Comparison of ENCODE assay signal across 31 cellular contexts in genomic region chr4:85657143-85657542, GRCh38.
DNase-seq lines count a peak whose midpoint lies in the region; ATAC-seq, FAIRE-seq and TF ChIP-seq lines count a peak whose summit lies in the region.
"Had no signal": no experiment of that assay in that cellular context is flagged by ENCODE, and none has a peak within 500 bp of the region (broad histone marks: within the 10 kb centered on the region; RNA-seq: fewer than 3 reads in every experiment).

No MANE protein-coding gene starts in this region.

- H3K36me3 ChIP-seq in pancreas: no peaks in the 10 kb centered on the region
- H3K36me3 ChIP-seq in BE2C: no peaks in the 10 kb centered on the region
- H3K36me3 ChIP-seq: ascending aorta; BLaER1 treated with 17β-estradiol and CSF1 and Interleukin-3, amounts not matched to agents 10 nM and 100 nM; upper lobe of right lung had no signal

- H3K36me3 Mint-ChIP-seq in dendritic cell treated with granulocyte-macrophage colony-stimulating factor and Interleukin-4, amounts not matched to agents 40 ng/mL and 50 ng/mL, for 4 days (ENCODE audit: low read depth): no peaks in the 10 kb centered on the region
- H3K36me3 Mint-ChIP-seq in T-helper 17 cell (ENCODE audit: low read depth): no peaks in the 10 kb centered on the region
- no peaks in the 10 kb centered on the region for H3K36me3 Mint-ChIP-seq in activated naive CD4-positive, alpha-beta T cell treated with anti-CD3 and anti-CD28 coated beads for 36 hours (ENCODE audit: low read depth)
- H3K36me3 Mint-ChIP-seq: activated naive CD8-positive, alpha-beta T cell treated with anti-CD3 and anti-CD28 coated beads, Interleukin-2, amount 10 ng/mL, durations not matched to agents 7 days and 5 days; naive thymus-derived CD4-positive, alpha-beta T cell had no signal

- ATAC-seq in pancreas (no peak), T-helper 17 cell (no peak)
- ATAC-seq: GM23338; naive thymus-derived CD4-positive, alpha-beta T cell; upper lobe of right lung had no signal

- H3K27me3 Mint-ChIP-seq in dendritic cell treated with granulocyte-macrophage colony-stimulating factor and Interleukin-4, amounts not matched to agents 40 ng/mL and 50 ng/mL, for 4 days: no peaks in the 10 kb centered on the region
- no peaks in the 10 kb centered on the region for H3K27me3 Mint-ChIP-seq in T-helper 17 cell
- no peaks in the 10 kb centered on the region for H3K27me3 Mint-ChIP-seq in activated naive CD4-positive, alpha-beta T cell treated with anti-CD3 and anti-CD28 coated beads for 36 hours (ENCODE audit: low read depth)
- H3K27me3 Mint-ChIP-seq: activated naive CD8-positive, alpha-beta T cell treated with anti-CD3 and anti-CD28 coated beads, Interleukin-2, amount 10 ng/mL, durations not matched to agents 7 days and 5 days; naive thymus-derived CD4-positive, alpha-beta T cell had no signal

- DNase-seq in CD1c-positive myeloid dendritic cell (ENCODE audit: extremely low spot score) (peak; percentile 61), NOMO-1 treated with dmso at 0.1 percent for 144 hours (lab: John Stamatoyannopoulos, UW; ENCODE audit: unreplicated experiment) (peak; percentile 10), pancreas (no peak), H54 (ENCODE audit: insufficient read length, low spot score) (no peak), T-helper 17 cell (no peak), BE2C (no peak)
- no peak for DNase-seq in activated naive CD4-positive, alpha-beta T cell treated with anti-CD3 and anti-CD28 coated beads for 36 hours
- DNase-seq: ACHN; activated CD4-positive, alpha-beta T cell treated with anti-CD3 and anti-CD28 coated beads for 4 hours; activated effector memory CD4-positive, alpha-beta T cell treated with Interleukin-2 at 50 U/mL for 16 hours; activated naive CD8-positive, alpha-beta T cell treated with anti-CD3 and anti-CD28 coated beads, Interleukin-2, amount 10 ng/mL, durations not matched to agents 7 days and 5 days; activated T-cell treated with anti-CD3 and anti-CD28 coated beads for 4 hours; caudate nucleus; cortex of kidney; DMS79; foreskin fibroblast; naive thymus-derived CD4-positive, alpha-beta T cell; NCI-H1105 treated with DMSO at 0.1 percent for 48 hours; NCI-H1930; NCI-H524 treated with DMSO at 0.1 percent for 48 hours; NK-92 treated with Interleukin-12 subunit alpha and Interleukin-12 subunit beta, amount 100 ng/mL, for 24 hours; RPMI8226; SK-N-SH; stimulated activated CD4-positive, alpha-beta T cell treated with anti-CD3 and anti-CD28 coated beads, Interleukin-2, amount 100 ng/mL, for 24 hours; upper lobe of right lung had no signal

- CTCF ChIA-PET in activated naive CD4-positive, alpha-beta T cell treated with anti-CD3 and anti-CD28 coated beads for 36 hours (lab: Charles Lee): no interaction called here

- no peaks in the 10 kb centered on the region for H3K27me3 ChIP-seq in pancreas
- no peaks in the 10 kb centered on the region for H3K27me3 ChIP-seq in BE2C
- H3K27me3 ChIP-seq: ascending aorta; BLaER1 treated with 17β-estradiol and CSF1 and Interleukin-3, amounts not matched to agents 10 nM and 100 nM; upper lobe of right lung had no signal

- no peak for TF ChIP-seq POLR2A in H54 (IDR thresholded peaks at IDR 0.05; ENCODE audit: low read depth, low read length)

- H3K9me3 Mint-ChIP-seq in dendritic cell treated with granulocyte-macrophage colony-stimulating factor and Interleukin-4, amounts not matched to agents 40 ng/mL and 50 ng/mL, for 4 days: no peaks in the 10 kb centered on the region
- no peaks in the 10 kb centered on the region for H3K9me3 Mint-ChIP-seq in activated naive CD4-positive, alpha-beta T cell treated with anti-CD3 and anti-CD28 coated beads for 36 hours
- H3K9me3 Mint-ChIP-seq: activated naive CD8-positive, alpha-beta T cell treated with anti-CD3 and anti-CD28 coated beads, Interleukin-2, amount 10 ng/mL, durations not matched to agents 7 days and 5 days; GM23338 had no signal

- peaks cover 19% of the 10 kb centered on the region for H3K4me1 Mint-ChIP-seq in dendritic cell treated with granulocyte-macrophage colony-stimulating factor and Interleukin-4, amounts not matched to agents 40 ng/mL and 50 ng/mL, for 4 days (ENCODE audit: low read depth)
- H3K4me1 Mint-ChIP-seq in T-helper 17 cell: no peaks in the 10 kb centered on the region
- H3K4me1 Mint-ChIP-seq in activated naive CD4-positive, alpha-beta T cell treated with anti-CD3 and anti-CD28 coated beads for 36 hours (ENCODE audit: low read depth): no peaks in the 10 kb centered on the region
- H3K4me1 Mint-ChIP-seq: activated naive CD8-positive, alpha-beta T cell treated with anti-CD3 and anti-CD28 coated beads, Interleukin-2, amount 10 ng/mL, durations not matched to agents 7 days and 5 days; GM23338 had no signal

- intact Hi-C loops in dendritic cell treated with granulocyte-macrophage colony-stimulating factor and Interleukin-4, amounts not matched to agents 40 ng/mL and 50 ng/mL, for 4 days (cut with micrococcal nuclease): no loop called here
- intact Hi-C loops in pancreas (cut with DNase I): no loop called here
- intact Hi-C loops in activated naive CD4-positive, alpha-beta T cell treated with anti-CD3 and anti-CD28 coated beads for 36 hours (cut with micrococcal nuclease): no loop called here

- no peak overlapping the region for H3K4me3 Mint-ChIP-seq in dendritic cell treated with granulocyte-macrophage colony-stimulating factor and Interleukin-4, amounts not matched to agents 40 ng/mL and 50 ng/mL, for 4 days
- no peak overlapping the region for H3K4me3 Mint-ChIP-seq in T-helper 17 cell
- H3K4me3 Mint-ChIP-seq in activated naive CD4-positive, alpha-beta T cell treated with anti-CD3 and anti-CD28 coated beads for 36 hours: no peak overlapping the region
- H3K4me3 Mint-ChIP-seq: activated naive CD8-positive, alpha-beta T cell treated with anti-CD3 and anti-CD28 coated beads, Interleukin-2, amount 10 ng/mL, durations not matched to agents 7 days and 5 days; GM23338; naive thymus-derived CD4-positive, alpha-beta T cell had no signal

- H3K4me3 ChIP-seq in pancreas: no peak overlapping the region
- no peak overlapping the region for H3K4me3 ChIP-seq in BE2C (ENCODE audit: low read depth, low read length)
- H3K4me3 ChIP-seq: ascending aorta; BLaER1 treated with 17β-estradiol and CSF1 and Interleukin-3, amounts not matched to agents 10 nM and 100 nM; GM23338; skin epidermis; upper lobe of right lung had no signal

- H3K27ac Mint-ChIP-seq in dendritic cell treated with granulocyte-macrophage colony-stimulating factor and Interleukin-4, amounts not matched to agents 40 ng/mL and 50 ng/mL, for 4 days: peak overlapping the region; percentile 25
- no peak overlapping the region for H3K27ac Mint-ChIP-seq in T-helper 17 cell
- H3K27ac Mint-ChIP-seq in activated naive CD4-positive, alpha-beta T cell treated with anti-CD3 and anti-CD28 coated beads for 36 hours: no peak overlapping the region
- H3K27ac Mint-ChIP-seq: activated naive CD8-positive, alpha-beta T cell treated with anti-CD3 and anti-CD28 coated beads, Interleukin-2, amount 10 ng/mL, durations not matched to agents 7 days and 5 days; GM23338; naive thymus-derived CD4-positive, alpha-beta T cell had no signal

- H3K4me1 ChIP-seq in pancreas (peaks cover 0 to 6% (median 0%) of the 10 kb centered on the region in 3 donors), BE2C (no peaks in the 10 kb centered on the region)
- H3K4me1 ChIP-seq: ascending aorta, upper lobe of right lung had no signal

- FAIRE-seq in pancreas (lab: Jason Lieb, UNC): peak; percentile 56
- no peak for FAIRE-seq in H54 (lab: Jason Lieb, UNC)
- FAIRE-seq: GM18507 had no signal

- H3K9me3 ChIP-seq in pancreas (no peaks in the 10 kb centered on the region), T-helper 17 cell (ENCODE audit: control insufficient read depth, low read length, poor library complexity, severe bottlenecking) (no peaks in the 10 kb centered on the region), BE2C (no peaks in the 10 kb centered on the region)
- H3K9me3 ChIP-seq: ascending aorta; BLaER1 treated with 17β-estradiol and CSF1 and Interleukin-3, amounts not matched to agents 10 nM and 100 nM; SK-N-SH; upper lobe of right lung had no signal

- TF ChIP-seq CTCF in pancreas (IDR thresholded peaks at IDR 0.05) (no peak), BE2C (IDR thresholded peaks at IDR 0.05; ENCODE audit: low read depth, low read length) (no peak)

- no peak overlapping the region for H3K27ac ChIP-seq in pancreas
- H3K27ac ChIP-seq: ascending aorta, upper lobe of right lung had no signal

Comparison
In these comparisons a context has a peak if more than half of its experiments do, and no peak if none do; other contexts are left out.
1. DNase-seq: peak in CD1c-positive myeloid dendritic cell (single experiment) and NOMO-1 treated with dmso at 0.1 percent for 144 hours (single experiment); none in pancreas (0 of 6), H54 (single experiment), T-helper 17 cell (0 of 3), activated naive CD4-positive, alpha-beta T cell treated with anti-CD3 and anti-CD28 coated beads for 36 hours (single experiment) and BE2C (single experiment).